1 cellular context compared by ENCODE assay signal in the genomic region with DNA sequence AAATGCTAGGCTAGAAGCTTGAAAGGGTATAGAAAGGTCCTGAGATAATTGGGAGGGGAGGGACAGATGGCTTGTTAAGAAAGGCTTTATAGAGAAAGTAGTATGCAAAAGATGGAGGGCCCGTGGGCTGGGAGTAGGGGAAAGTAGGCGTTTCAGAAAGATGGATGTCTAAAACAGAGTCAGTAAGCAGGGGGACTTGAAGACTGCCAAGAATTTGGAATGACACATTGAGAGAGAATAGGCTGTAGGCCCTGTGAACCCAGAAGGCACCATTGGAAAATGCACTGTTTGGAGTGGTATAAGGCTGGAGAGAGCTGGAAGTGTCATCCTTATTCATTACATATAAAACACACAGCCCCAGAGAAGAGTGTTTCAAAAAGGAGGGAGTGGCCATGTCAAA.
TF ChIP-seq lines count a peak whose summit lies in the region.

No MANE protein-coding gene starts in this region.

TF ChIP-seq in GM23338, 12 proteins besides CTCF, POLR2A, EP300 and RAD21 (continued from another document):
- no peak for TF ChIP-seq NANOG (IDR thresholded peaks at IDR 0.05; ENCODE audit: borderline replicate concordance)
- TF ChIP-seq, protein P1, sequence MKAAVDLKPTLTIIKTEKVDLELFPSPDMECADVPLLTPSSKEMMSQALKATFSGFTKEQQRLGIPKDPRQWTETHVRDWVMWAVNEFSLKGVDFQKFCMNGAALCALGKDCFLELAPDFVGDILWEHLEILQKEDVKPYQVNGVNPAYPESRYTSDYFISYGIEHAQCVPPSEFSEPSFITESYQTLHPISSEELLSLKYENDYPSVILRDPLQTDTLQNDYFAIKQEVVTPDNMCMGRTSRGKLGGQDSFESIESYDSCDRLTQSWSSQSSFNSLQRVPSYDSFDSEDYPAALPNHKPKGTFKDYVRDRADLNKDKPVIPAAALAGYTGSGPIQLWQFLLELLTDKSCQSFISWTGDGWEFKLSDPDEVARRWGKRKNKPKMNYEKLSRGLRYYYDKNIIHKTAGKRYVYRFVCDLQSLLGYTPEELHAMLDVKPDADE (IDR thresholded peaks at IDR 0.05) = no peak
- no peak for TF ChIP-seq POLR2AphosphoS5 (IDR thresholded peaks at IDR 0.05; ENCODE audit: low read depth)
